ENCODE assay signal across 14 cellular contexts in the genomic region with DNA sequence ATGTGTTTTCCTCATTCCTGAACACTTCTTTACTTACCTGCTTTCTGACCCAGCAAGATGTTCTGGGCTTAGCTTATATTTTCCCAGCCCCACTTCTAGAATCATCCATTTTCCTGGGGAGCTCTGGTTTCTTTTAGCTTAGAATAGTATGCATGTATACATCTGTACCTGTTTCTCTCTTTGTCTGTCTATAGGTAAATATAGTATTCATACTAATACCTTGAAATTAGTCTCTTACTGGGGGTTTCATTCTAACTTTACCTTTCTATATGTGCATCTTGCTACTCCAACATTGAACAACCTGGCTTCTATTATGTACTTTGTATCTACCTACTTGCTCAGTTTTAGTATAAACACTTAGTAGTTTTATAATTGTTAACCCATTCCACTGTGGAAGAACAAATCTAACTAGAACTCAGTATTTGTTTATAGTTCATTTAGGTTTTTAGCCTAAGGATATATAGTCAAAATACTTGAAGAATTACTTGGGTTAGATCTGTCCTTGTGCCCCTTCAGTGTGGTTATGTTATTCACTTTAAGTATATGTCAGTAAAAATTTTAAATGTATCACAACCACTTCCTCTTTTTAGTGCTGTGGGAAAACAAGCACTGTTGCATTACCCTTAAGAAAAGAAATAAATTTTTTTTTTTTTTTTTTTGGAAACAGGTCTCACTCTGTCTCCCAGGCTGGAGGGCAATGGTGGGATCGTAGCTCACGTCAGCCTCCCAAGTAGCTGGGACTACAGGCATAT. TPM values are rescaled to one million over a fixed set of nuclear protein-coding genes. Genes with fewer than 3 reads are reported as not detected.
A peak's percentile ranks its signal among the peaks of the same experiment; 100 is the strongest.
DNase-seq lines count a peak whose midpoint lies in the region; ATAC-seq and TF ChIP-seq lines count a peak whose summit lies in the region.
"Had no signal": no experiment of that assay in that cellular context is flagged by ENCODE, and none has a peak within 500 bp of the region (broad histone marks: within the 10 kb centered on the region; RNA-seq: fewer than 3 reads in every experiment).

No MANE protein-coding gene starts in this region.

- intact Hi-C loops in activated CD4-positive, alpha-beta T cell treated with anti-CD3 and anti-CD28 coated beads for 36 hours (cut with DNase I, micrococcal nuclease): no loop called here
- intact Hi-C loops in IMR-90 (cut with micrococcal nuclease) (no loop called here), mucosa of descending colon (cut with DNase I, micrococcal nuclease) (no loop called here)

- H3K4me3 ChIP-seq in IMR-90 (ENCODE audit: insufficient read depth, low read depth, low read length) (no peak overlapping the region), mucosa of descending colon (no peak overlapping the region)
- H3K4me3 ChIP-seq: psoas muscle had no signal

- H4K5ac ChIP-seq in IMR-90 (ENCODE audit: low read depth, low read length): no peak overlapping the region

- H3K4me1 ChIP-seq in IMR-90 (ENCODE audit: control insufficient read depth, insufficient read depth, low read length) (no peaks in the 10 kb centered on the region), mucosa of descending colon (ENCODE audit: low read depth) (no peaks in the 10 kb centered on the region)

- H3K14ac ChIP-seq in IMR-90 (replicated peaks; ENCODE audit: low read depth, low read length): 0 out of 2 replicates have a peak overlapping the region, but pooled peaks have one; percentile 25

- no TSS peak for BruUV-seq in IMR-90 (replicated peaks; lab: Mats Ljungman, UMichigan)

- H3K9me3 ChIP-seq in IMR-90 (ENCODE audit: control insufficient read depth, insufficient read depth, low read length) (no peaks in the 10 kb centered on the region), mucosa of descending colon (no peaks in the 10 kb centered on the region)
- H3K9me3 ChIP-seq: psoas muscle had no signal

- in situ Hi-C loops in IMR-90 (cut with MboI; ENCODE audit: low sequenced_read_pairs): no loop called here

- no peak for TF ChIP-seq RAD21 in IMR-90 (IDR thresholded peaks at IDR 0.05; ENCODE audit: low read length)

- no peak overlapping the region for H3K4me3 Mint-ChIP-seq in activated CD4-positive, alpha-beta T cell treated with anti-CD3 and anti-CD28 coated beads for 36 hours
- H3K4me3 Mint-ChIP-seq in mesothelial cell of epicardium: no peak overlapping the region
- H3K4me3 Mint-ChIP-seq: HFFc6 had no signal

- no peak overlapping the region for H2BK15ac ChIP-seq in IMR-90 (ENCODE audit: low read depth, low read length)

- peaks cover 55% of the 10 kb centered on the region for H4K20me1 ChIP-seq in IMR-90 (ENCODE audit: insufficient read depth, low read length)

- POLR2A ChIA-PET in activated CD4-positive, alpha-beta T cell treated with anti-CD3 and anti-CD28 coated beads for 36 hours (lab: Charles Lee): interaction anchor here (0.6 kb wide), 1 partner anchor 21 kb away, joined by 9 read pairs; no protein-coding TSS in a partner anchor
- POLR2A ChIA-PET in IMR-90 (lab: Charles Lee; ENCODE audit: unreplicated experiment): no interaction called here

- no peaks in the 10 kb centered on the region for H3K9me3 Mint-ChIP-seq in activated CD4-positive, alpha-beta T cell treated with anti-CD3 and anti-CD28 coated beads for 36 hours (ENCODE audit: low read depth)
- H3K9me3 Mint-ChIP-seq in mesothelial cell of epicardium: peaks cover 5% of the 10 kb centered on the region
- H3K9me3 Mint-ChIP-seq: HFFc6 had no signal

- 100% methylated on average over 2 of the region's 2 CpGs; no CpG with 5 or more reads in 1 of the 2 experiments for WGBS in IMR-90 (ENCODE audit: extremely low coverage in 2 of 2, insufficient read length in 1 of 2), 2 experiments

- H4K91ac ChIP-seq in IMR-90 (ENCODE audit: insufficient read depth, low read depth, low read length): no peak overlapping the region

- H3K4me1 Mint-ChIP-seq in activated CD4-positive, alpha-beta T cell treated with anti-CD3 and anti-CD28 coated beads for 36 hours: peaks cover 64% of the 10 kb centered on the region
- peaks cover 11% of the 10 kb centered on the region for H3K4me1 Mint-ChIP-seq in mesothelial cell of epicardium

- H3K4ac ChIP-seq in IMR-90 (ENCODE audit: low read depth, low read length): no peak overlapping the region

- H2AFZ ChIP-seq in IMR-90 (replicated peaks; ENCODE audit: low read length, poor library complexity): no peak overlapping the region

- no peak overlapping the region for H3K23ac ChIP-seq in IMR-90 (ENCODE audit: low read depth, low read length)

- H2BK5ac ChIP-seq in IMR-90 (ENCODE audit: low read depth, low read length, poor library complexity, severe bottlenecking): no peak overlapping the region

- ATAC-seq in activated CD4-positive, alpha-beta T cell treated with anti-CD3 and anti-CD28 coated beads for 36 hours: no peak
- no peak for ATAC-seq in IMR-90 (ENCODE audit: low read depth)
- no peak for ATAC-seq in GM21619 (IDR thresholded peaks at IDR 0.05; ENCODE audit: unreplicated experiment)
- ATAC-seq in mucosa of descending colon: no peak
- ATAC-seq: psoas muscle had no signal

- no peak overlapping the region for H2AK9ac ChIP-seq in IMR-90 (replicated peaks; ENCODE audit: low read depth, low read length, poor library complexity)

- no peak overlapping the region for H3K9ac ChIP-seq in IMR-90 (ENCODE audit: low read depth, low read length)

- H2BK20ac ChIP-seq in IMR-90 (ENCODE audit: low read depth, low read length): no peak overlapping the region

- H3K27ac ChIP-seq in IMR-90 (ENCODE audit: insufficient read depth, low read length): no peak overlapping the region
- H3K27ac ChIP-seq: psoas muscle had no signal

- H3K27ac Mint-ChIP-seq in activated CD4-positive, alpha-beta T cell treated with anti-CD3 and anti-CD28 coated beads for 36 hours: peak overlapping the region; percentile 11
- H3K27ac Mint-ChIP-seq in mesothelial cell of epicardium: peak overlapping the region; percentile 14
- H3K27ac Mint-ChIP-seq: HFFc6 had no signal

- H3K9me1 ChIP-seq in IMR-90 (ENCODE audit: insufficient read depth, low read length): peaks cover 8% of the 10 kb centered on the region

- TF ChIP-seq POLR2A in IMR-90 (IDR thresholded peaks at IDR 0.05; ENCODE audit: low read depth, low read length): no peak

- no peak overlapping the region for H3K56ac ChIP-seq in IMR-90 (ENCODE audit: extremely low read depth, insufficient read depth, low read length)

- peaks cover 34 to 75% of the 10 kb centered on the region in 2 experiments for H3K79me1 ChIP-seq in IMR-90 (ENCODE audit: low read depth in 1 of 2, low read length in 2 of 2)

- CTCF ChIA-PET in activated CD4-positive, alpha-beta T cell treated with anti-CD3 and anti-CD28 coated beads for 36 hours (lab: Charles Lee): interaction anchor here (0.7 to 0.9 kb wide), 2 partner anchors 9 to 532 kb away, joined by 3 read pairs; no protein-coding TSS in a partner anchor
- CTCF ChIA-PET in IMR-90 (lab: Yijun Ruan, JAX): no interaction called here

- TF ChIP-seq CTCF in IMR-90 (conservative IDR thresholded peaks at IDR 0.05; ENCODE audit: low read depth, low read length): no peak
- no peak for TF ChIP-seq CTCF in mesothelial cell of epicardium (IDR thresholded peaks at IDR 0.05; ENCODE audit: unreplicated experiment)
- no peak for TF ChIP-seq CTCF in mucosa of descending colon (IDR thresholded peaks at IDR 0.05)

- H3K36me3 ChIP-seq in IMR-90 (ENCODE audit: control insufficient read depth, insufficient read depth, low read length) (peaks cover 8% of the 10 kb centered on the region), mucosa of descending colon (ENCODE audit: low read depth) (no peaks in the 10 kb centered on the region)

- DNase-seq in activated CD4-positive, alpha-beta T cell treated with anti-CD3 and anti-CD28 coated beads for 36 hours: no peak
- DNase-seq in activated CD4-positive, alpha-beta T cell treated with anti-CD3 and anti-CD28 coated beads for 1 hour: no peak
- DNase-seq in IMR-90: no peak
- peak; percentile 79 for DNase-seq in OCI-M1 (lab: John Stamatoyannopoulos, UW)
- no peak for DNase-seq in mesothelial cell of epicardium (ENCODE audit: low spot score in 2 of 2, unreplicated experiment in 2 of 2)
- DNase-seq in mucosa of descending colon: no peak
- no peak for DNase-seq in occipital lobe (lab: John Stamatoyannopoulos, UW)
- DNase-seq: activated CD8-positive, alpha-beta memory T cell treated with anti-CD3 and anti-CD28 coated beads, Interleukin-2, amount 50 U/mL, for 48 hours; central memory CD4-positive, alpha-beta T cell; COR-L47; GDM1; HFFc6; psoas muscle had no signal

- H3K27me3 Mint-ChIP-seq in activated CD4-positive, alpha-beta T cell treated with anti-CD3 and anti-CD28 coated beads for 36 hours: no peaks in the 10 kb centered on the region
- H3K27me3 Mint-ChIP-seq in mesothelial cell of epicardium (ENCODE audit: low read depth): no peaks in the 10 kb centered on the region

- H3K4me2 ChIP-seq in IMR-90 (ENCODE audit: low read depth, low read length): no peak overlapping the region

- H2BK120ac ChIP-seq in IMR-90 (ENCODE audit: low read depth, low read length): no peak overlapping the region

- no peaks in the 10 kb centered on the region for H3K27me3 ChIP-seq in IMR-90 (ENCODE audit: control insufficient read depth, insufficient read depth, low read length)

- H4K8ac ChIP-seq in IMR-90 (ENCODE audit: low read depth in 2 of 2, low read length in 2 of 2): no peak overlapping the region

- no peak overlapping the region for H3K18ac ChIP-seq in IMR-90 (ENCODE audit: low read depth, low read length)

- no peak overlapping the region for H2AK5ac ChIP-seq in IMR-90 (ENCODE audit: low read depth, low read length)

- dilution Hi-C loops in IMR-90 (cut with HindIII; ENCODE audit: low sequenced_read_pairs, unreplicated experiment): no loop called here

- peaks cover 33% of the 10 kb centered on the region for H3K36me3 Mint-ChIP-seq in activated CD4-positive, alpha-beta T cell treated with anti-CD3 and anti-CD28 coated beads for 36 hours (ENCODE audit: low read depth)
- peaks cover 12% of the 10 kb centered on the region for H3K36me3 Mint-ChIP-seq in mesothelial cell of epicardium

TF ChIP-seq in IMR-90, 13 proteins besides CTCF, POLR2A, EP300 and RAD21 (continues in another document):
- TF ChIP-seq, protein P1, sequence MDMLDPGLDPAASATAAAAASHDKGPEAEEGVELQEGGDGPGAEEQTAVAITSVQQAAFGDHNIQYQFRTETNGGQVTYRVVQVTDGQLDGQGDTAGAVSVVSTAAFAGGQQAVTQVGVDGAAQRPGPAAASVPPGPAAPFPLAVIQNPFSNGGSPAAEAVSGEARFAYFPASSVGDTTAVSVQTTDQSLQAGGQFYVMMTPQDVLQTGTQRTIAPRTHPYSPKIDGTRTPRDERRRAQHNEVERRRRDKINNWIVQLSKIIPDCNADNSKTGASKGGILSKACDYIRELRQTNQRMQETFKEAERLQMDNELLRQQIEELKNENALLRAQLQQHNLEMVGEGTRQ (IDR thresholded peaks at IDR 0.05; ENCODE audit: low read depth, low read length): no peak
- TF ChIP-seq NFE2L2 (IDR thresholded peaks at IDR 0.05; ENCODE audit: low read depth, low read length): no peak

RNA-seq across cellular contexts. Expression of a gene that starts 54.0 kb away (rescaled TPM):
- 100 to 1,000 TPM; 129 to 141 TPM for total RNA-seq in activated CD4-positive, alpha-beta T cell treated with anti-CD3 and anti-CD28 coated beads for 36 hours
- 29.9 and 33.3 TPM in 2 replicates for total RNA-seq in IMR-90 (2012; rRNA removed)
- polyA plus RNA-seq in IMR-90 (2012; rRNA removed): 35.2 and 37.1 TPM in 2 replicates
- 14.9 and 24.1 TPM in 2 replicates for polyA plus RNA-seq in IMR-90 (2012; cell fraction: cytosol; rRNA removed)
- polyA plus RNA-seq in IMR-90 (2012; cell fraction: nucleus; rRNA removed; ENCODE audit: low replicate concordance): 156 and 211 TPM in 2 replicates
- total RNA-seq in mesothelial cell of epicardium: 173 to 182 TPM (median 173 TPM) in 3 replicates
- 10 to 100 TPM; 47.4 to 78.9 (median 52.3) TPM for total RNA-seq in mucosa of descending colon
- total RNA-seq in occipital lobe: 70.2 TPM
